ENCODE assay signal across 25 cellular contexts in genomic region chr10:65723525-65723924, GRCh38.
DNase-seq lines count a peak whose midpoint lies in the region; ATAC-seq, FAIRE-seq and TF ChIP-seq lines count a peak whose summit lies in the region.
"Had no signal": no experiment of that assay in that cellular context is flagged by ENCODE, and none has a peak within 500 bp of the region (broad histone marks: within the 10 kb centered on the region; RNA-seq: fewer than 3 reads in every experiment).

No MANE protein-coding gene starts in this region.

- no peak overlapping the region for H3K27ac ChIP-seq in GM12878 (ENCODE audit: control insufficient read depth, insufficient read depth)
- H3K27ac ChIP-seq: BLaER1, KMS-11, RWPE1, SJSA1 had no signal

- no peak for FAIRE-seq in GM12878 (lab: Jason Lieb, UNC)
- FAIRE-seq in HTR-8/SVneo (lab: Jason Lieb, UNC): no peak
- FAIRE-seq: GM12891, HepG2 had no signal

- no peaks in the 10 kb centered on the region for H3K27me3 Mint-ChIP-seq in activated CD4-positive, alpha-beta memory T cell treated with anti-CD3 and anti-CD28 coated beads, Interleukin-2, amount 10 ng/mL, durations not matched to agents 7 days and 5 days
- H3K27me3 Mint-ChIP-seq: CD8-positive, alpha-beta memory T cell; T-cell had no signal

- no peaks in the 10 kb centered on the region for H3K27me3 ChIP-seq in GM12878 (replicated peaks in 1 of 2; ENCODE audit: control insufficient read depth in 2 of 2, insufficient read depth in 2 of 2, low read length in 1 of 2)
- H3K27me3 ChIP-seq: BLaER1, SJSA1 had no signal

- TF ChIP-seq CTCF in GM12878 (IDR thresholded peaks at IDR 0.05 in 2 of 3, conservative IDR thresholded peaks at IDR 0.05 in 1 of 3; ENCODE audit: control insufficient read depth in 2 of 3, extremely low read depth in 1 of 3, insufficient read depth in 1 of 3, low read depth in 3 of 3, low read length in 3 of 3): no peak

- CTCF ChIA-PET in GM12878 (lab: Yijun Ruan, JAX): interaction anchor here (0.7 kb wide), 1 partner anchor 14 kb away, joined by 4 read pairs; no protein-coding TSS in a partner anchor
- CTCF ChIA-PET in activated CD4-positive, alpha-beta memory T cell treated with anti-CD3 and anti-CD28 coated beads, Interleukin-2, amount 10 ng/mL, durations not matched to agents 7 days and 5 days (lab: Charles Lee): no interaction called here

- BruUV-seq in GM12878 (replicated peaks; lab: Mats Ljungman, UMichigan): no TSS peak

- DNase-seq in SKM-1 treated with dmso at 0.1 percent for 144 hours (lab: John Stamatoyannopoulos, UW; ENCODE audit: unreplicated experiment) (peak; percentile 4), SKM-1 (lab: John Stamatoyannopoulos, UW; ENCODE audit: unreplicated experiment) (no peak), MV-4-11 (lab: John Stamatoyannopoulos, UW) (peak; percentile 43), GM12878 (ENCODE audit: low read depth, low spot score) (no peak), HTR-8/SVneo (ENCODE audit: insufficient read length, low spot score) (no peak), AG08396 (ENCODE audit: low spot score) (no peak)
- DNase-seq in activated CD4-positive, alpha-beta memory T cell treated with anti-CD3 and anti-CD28 coated beads, Interleukin-2, amount 10 ng/mL, durations not matched to agents 7 days and 5 days: no peak
- DNase-seq: 8988T; CD8-positive, alpha-beta memory T cell; DMS79 treated with DMSO at 0.1 percent for 48 hours; MM.1S; NCI-H1417 treated with DMSO at 0.1 percent for 48 hours; NCI-H1930; NCI-H446 treated with DMSO at 0.1 percent for 48 hours; NCI-H748 treated with DMSO at 0.1 percent for 48 hours; PC-3; T-cell had no signal

- peaks cover 2% of the 10 kb centered on the region for H3K9me3 Mint-ChIP-seq in activated CD4-positive, alpha-beta memory T cell treated with anti-CD3 and anti-CD28 coated beads, Interleukin-2, amount 10 ng/mL, durations not matched to agents 7 days and 5 days

- H4K20me1 ChIP-seq in GM12878 (ENCODE audit: control insufficient read depth, insufficient read depth): no peaks in the 10 kb centered on the region
- H4K20me1 ChIP-seq: BLaER1 had no signal

- intact Hi-C loops in GM12878 (cut with micrococcal nuclease; ENCODE audit: unreplicated experiment): loop anchor here (5.0 kb wide), 1 partner anchor 169 kb away; no protein-coding TSS in a partner anchor

- no peak overlapping the region for H3K4me3 ChIP-seq in GM12878
- H3K4me3 ChIP-seq: BLaER1, SJSA1 had no signal

- WGBS in GM12878 (ENCODE audit: insufficient coverage, insufficient replicate concordance, low lambda C conversion rate, missing lambda C conversion rate): 11% methylated on average over 6 of the region's 6 CpGs

- no peaks in the 10 kb centered on the region; the same call in 2 of the 3 replicates for H3K9me3 ChIP-seq in GM12878 (replicated peaks; ENCODE audit: control insufficient read depth, insufficient read depth, low read length)
- H3K9me3 ChIP-seq: BLaER1, SJSA1 had no signal

- no peaks in the 10 kb centered on the region for H3K4me1 ChIP-seq in GM12878 (ENCODE audit: control insufficient read depth, insufficient read depth, low read length)
- H3K4me1 ChIP-seq: BLaER1, SJSA1 had no signal

- no peak overlapping the region for H3K4me2 ChIP-seq in GM12878 (ENCODE audit: control insufficient read depth, insufficient read depth)
- H3K4me2 ChIP-seq: BLaER1, KMS-11 had no signal

- H2AFZ ChIP-seq in GM12878 (ENCODE audit: control insufficient read depth, low read depth, low read length): no peak overlapping the region

- no peak for TF ChIP-seq EP300 in GM12878 (IDR thresholded peaks at IDR 0.05; ENCODE audit: borderline replicate concordance in 1 of 2, control insufficient read depth in 1 of 2, low read depth in 2 of 2, low read length in 2 of 2)

- in situ Hi-C loops in GM12878 (cut with MboI): no loop called here

- no peaks in the 10 kb centered on the region for H3K36me3 Mint-ChIP-seq in activated CD4-positive, alpha-beta memory T cell treated with anti-CD3 and anti-CD28 coated beads, Interleukin-2, amount 10 ng/mL, durations not matched to agents 7 days and 5 days (ENCODE audit: low read depth)
- H3K36me3 Mint-ChIP-seq: CD8-positive, alpha-beta memory T cell; T-cell had no signal

- SMC1A ChIA-PET in GM12878 (lab: Charles Lee; ENCODE audit: uncharacterized antibody, unreplicated experiment): interaction anchor here (1.0 to 1.2 kb wide), 6 partner anchors 10 to 207 kb away, joined by 3 to 6 read pairs (median 4); no protein-coding TSS in a partner anchor

- TF ChIP-seq RAD21 in GM12878 (IDR thresholded peaks at IDR 0.05; ENCODE audit: insufficient read depth, low read depth, low read length): no peak

- no peaks in the 10 kb centered on the region for H3K79me2 ChIP-seq in GM12878 (ENCODE audit: control insufficient read depth, insufficient read depth, low read length)

- POLR2A ChIA-PET in GM12878 (lab: Charles Lee): interaction anchor here (0.5 kb wide), 1 partner anchor 177 kb away, joined by 3 read pairs; no protein-coding TSS in a partner anchor
- POLR2A ChIA-PET in activated CD4-positive, alpha-beta memory T cell treated with anti-CD3 and anti-CD28 coated beads, Interleukin-2, amount 10 ng/mL, durations not matched to agents 7 days and 5 days (lab: Charles Lee): no interaction called here

- RAD21 ChIA-PET in GM12878 (lab: Charles Lee; ENCODE audit: unreplicated experiment): no interaction called here

- ATAC-seq in HG02852 (IDR thresholded peaks at IDR 0.05; ENCODE audit: unreplicated experiment): peak; percentile 48
- peak; percentile 84 for ATAC-seq in GM12878
- ATAC-seq: HCT116, HepG2, PC-3, T-cell had no signal

- no peaks in the 10 kb centered on the region for H3K36me3 ChIP-seq in GM12878 (ENCODE audit: control insufficient read depth in 2 of 2, insufficient read depth in 2 of 2, low read length in 1 of 2)
- H3K36me3 ChIP-seq: BLaER1, SJSA1 had no signal

- TF ChIP-seq POLR2A in GM12878 (IDR thresholded peaks at IDR 0.05; ENCODE audit: low read depth, low read length): no peak

- no peaks in the 10 kb centered on the region for H3K4me1 Mint-ChIP-seq in activated CD4-positive, alpha-beta memory T cell treated with anti-CD3 and anti-CD28 coated beads, Interleukin-2, amount 10 ng/mL, durations not matched to agents 7 days and 5 days
- H3K4me1 Mint-ChIP-seq: CD8-positive, alpha-beta memory T cell; T-cell had no signal

- H3K27ac Mint-ChIP-seq in activated CD4-positive, alpha-beta memory T cell treated with anti-CD3 and anti-CD28 coated beads, Interleukin-2, amount 10 ng/mL, durations not matched to agents 7 days and 5 days: no peak overlapping the region
- H3K27ac Mint-ChIP-seq: CD8-positive, alpha-beta memory T cell; T-cell had no signal

- H3K4me3 Mint-ChIP-seq in activated CD4-positive, alpha-beta memory T cell treated with anti-CD3 and anti-CD28 coated beads, Interleukin-2, amount 10 ng/mL, durations not matched to agents 7 days and 5 days: no peak overlapping the region
- H3K4me3 Mint-ChIP-seq: CD8-positive, alpha-beta memory T cell; T-cell had no signal

- H3K9ac ChIP-seq in GM12878 (ENCODE audit: control insufficient read depth, insufficient read depth, low read length): no peak overlapping the region
- H3K9ac ChIP-seq: BLaER1, KMS-11 had no signal

TF ChIP-seq in GM12878, 131 proteins besides CTCF, POLR2A, EP300 and RAD21:
- TF ChIP-seq ETV6 (conservative IDR thresholded peaks at IDR 0.05 in 1 of 2, IDR thresholded peaks at IDR 0.05 in 1 of 2; ENCODE audit: borderline replicate concordance in 1 of 2, low read depth in 1 of 2) (peak in 1 of 2 experiments; percentile 87; a peak in 2 of 4 replicates), BCL11A (IDR thresholded peaks at IDR 0.05; ENCODE audit: low read depth, low read length) (peak; percentile 73; the same call in 1 of the 2 replicates), WRNIP1 (IDR thresholded peaks at IDR 0.05; ENCODE audit: borderline replicate concordance, low read depth, low read length) (no peak), JUNB (IDR thresholded peaks at IDR 0.05) (peak; percentile 55)
TF ChIP-seq in GM12878: peak in this region for 3.

Comparison
In these comparisons a context has a peak if more than half of its experiments do, and no peak if none do; other contexts are left out.
1. DNase-seq: peak in SKM-1 treated with dmso at 0.1 percent for 144 hours (single experiment) and MV-4-11 (single experiment); none in SKM-1 (single experiment), GM12878 (single experiment), HTR-8/SVneo (single experiment), activated CD4-positive, alpha-beta memory T cell treated with anti-CD3 and anti-CD28 coated beads, Interleukin-2, amount 10 ng/mL, durations not matched to agents 7 days and 5 days (single experiment) and AG08396 (single experiment).